In the genomic region with DNA sequence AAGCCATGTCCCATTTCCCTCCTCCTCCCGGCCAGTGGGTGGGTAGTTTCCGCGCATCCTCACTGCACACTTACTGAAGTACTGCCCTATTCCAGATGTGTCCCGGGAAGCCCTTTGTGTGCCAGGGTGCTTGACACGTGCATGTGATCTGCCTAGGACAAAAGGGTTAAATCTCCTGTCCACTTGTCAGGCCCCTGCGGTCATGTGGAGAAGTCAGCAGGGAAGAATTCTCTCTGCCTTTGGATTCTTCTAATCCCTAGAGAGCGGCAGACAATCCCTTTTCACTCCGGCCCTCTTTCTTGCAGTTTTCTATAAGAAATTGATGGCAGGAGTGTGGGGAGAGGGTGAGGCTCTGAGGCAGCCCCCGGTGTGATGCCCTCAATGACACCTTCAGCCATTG, we compare ENCODE assay signal across 2 cellular contexts.
TF ChIP-seq lines count a peak whose summit lies in the region.

No MANE protein-coding gene starts in this region.

TF ChIP-seq in H1, 55 proteins besides CTCF, POLR2A, EP300 and RAD21:
- no peak for TF ChIP-seq CBX8 (IDR thresholded peaks at IDR 0.05; ENCODE audit: borderline replicate concordance, low read depth, low read length)
- no peak for TF ChIP-seq TBP (IDR thresholded peaks at IDR 0.05; ENCODE audit: low read depth, low read length)
- TF ChIP-seq NANOG (IDR thresholded peaks at IDR 0.05; ENCODE audit: insufficient read depth, low read depth, low read length, poor library complexity, severe bottlenecking) = peak; percentile 8
- no peak for TF ChIP-seq PHF8 (conservative IDR thresholded peaks at IDR 0.05; ENCODE audit: low read depth, low read length)
- no peak for TF ChIP-seq HDAC2 (IDR thresholded peaks at IDR 0.05; ENCODE audit: borderline replicate concordance in 1 of 2, low read depth in 2 of 2, low read length in 2 of 2)
- no peak for TF ChIP-seq KDM4A (IDR thresholded peaks at IDR 0.05; ENCODE audit: low read depth, low read length, severe bottlenecking)
- TF ChIP-seq KDM1A (IDR thresholded peaks at IDR 0.05; ENCODE audit: borderline replicate concordance, low read length) = no peak
- TF ChIP-seq, protein P1, sequence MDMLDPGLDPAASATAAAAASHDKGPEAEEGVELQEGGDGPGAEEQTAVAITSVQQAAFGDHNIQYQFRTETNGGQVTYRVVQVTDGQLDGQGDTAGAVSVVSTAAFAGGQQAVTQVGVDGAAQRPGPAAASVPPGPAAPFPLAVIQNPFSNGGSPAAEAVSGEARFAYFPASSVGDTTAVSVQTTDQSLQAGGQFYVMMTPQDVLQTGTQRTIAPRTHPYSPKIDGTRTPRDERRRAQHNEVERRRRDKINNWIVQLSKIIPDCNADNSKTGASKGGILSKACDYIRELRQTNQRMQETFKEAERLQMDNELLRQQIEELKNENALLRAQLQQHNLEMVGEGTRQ (IDR thresholded peaks at IDR 0.05; ENCODE audit: low read length) = no peak
- TF ChIP-seq GABPA (IDR thresholded peaks at IDR 0.05; ENCODE audit: borderline replicate concordance, insufficient read depth, low read length) = no peak
- TF ChIP-seq, protein P2, sequence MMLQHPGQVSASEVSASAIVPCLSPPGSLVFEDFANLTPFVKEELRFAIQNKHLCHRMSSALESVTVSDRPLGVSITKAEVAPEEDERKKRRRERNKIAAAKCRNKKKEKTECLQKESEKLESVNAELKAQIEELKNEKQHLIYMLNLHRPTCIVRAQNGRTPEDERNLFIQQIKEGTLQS (IDR thresholded peaks at IDR 0.05; ENCODE audit: insufficient read depth, low read depth, low read length) = no peak
- TF ChIP-seq YY1 (IDR thresholded peaks at IDR 0.05; ENCODE audit: low read depth, low read length) = no peak
- no peak for TF ChIP-seq SAP30 (IDR thresholded peaks at IDR 0.05; ENCODE audit: insufficient read depth, insufficient replicate concordance, low read length)
- TF ChIP-seq, protein P3, sequence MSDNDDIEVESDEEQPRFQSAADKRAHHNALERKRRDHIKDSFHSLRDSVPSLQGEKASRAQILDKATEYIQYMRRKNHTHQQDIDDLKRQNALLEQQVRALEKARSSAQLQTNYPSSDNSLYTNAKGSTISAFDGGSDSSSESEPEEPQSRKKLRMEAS (IDR thresholded peaks at IDR 0.05) = peak; percentile 77
- no peak for TF ChIP-seq RNF2 (IDR thresholded peaks at IDR 0.05; ENCODE audit: borderline replicate concordance, low read depth, low read length, missing control alignments, poor library complexity, severe bottlenecking)
- no peak for TF ChIP-seq RFX5 (IDR thresholded peaks at IDR 0.05; ENCODE audit: borderline replicate concordance, low read depth, low read length)
- no peak for TF ChIP-seq NRF1 (IDR thresholded peaks at IDR 0.05; ENCODE audit: low read depth, low read length)
- TF ChIP-seq, protein P4, sequence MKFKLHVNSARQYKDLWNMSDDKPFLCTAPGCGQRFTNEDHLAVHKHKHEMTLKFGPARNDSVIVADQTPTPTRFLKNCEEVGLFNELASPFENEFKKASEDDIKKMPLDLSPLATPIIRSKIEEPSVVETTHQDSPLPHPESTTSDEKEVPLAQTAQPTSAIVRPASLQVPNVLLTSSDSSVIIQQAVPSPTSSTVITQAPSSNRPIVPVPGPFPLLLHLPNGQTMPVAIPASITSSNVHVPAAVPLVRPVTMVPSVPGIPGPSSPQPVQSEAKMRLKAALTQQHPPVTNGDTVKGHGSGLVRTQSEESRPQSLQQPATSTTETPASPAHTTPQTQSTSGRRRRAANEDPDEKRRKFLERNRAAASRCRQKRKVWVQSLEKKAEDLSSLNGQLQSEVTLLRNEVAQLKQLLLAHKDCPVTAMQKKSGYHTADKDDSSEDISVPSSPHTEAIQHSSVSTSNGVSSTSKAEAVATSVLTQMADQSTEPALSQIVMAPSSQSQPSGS (IDR thresholded peaks at IDR 0.05; ENCODE audit: low read length) = no peak
- no peak for TF ChIP-seq TAF7 (optimal IDR thresholded peaks at IDR 0.05; ENCODE audit: borderline replicate concordance, low read depth, low read length)
- no peak for TF ChIP-seq EZH2 (IDR thresholded peaks at IDR 0.05; ENCODE audit: low read depth, low read length, severe bottlenecking)
- TF ChIP-seq, protein P5, sequence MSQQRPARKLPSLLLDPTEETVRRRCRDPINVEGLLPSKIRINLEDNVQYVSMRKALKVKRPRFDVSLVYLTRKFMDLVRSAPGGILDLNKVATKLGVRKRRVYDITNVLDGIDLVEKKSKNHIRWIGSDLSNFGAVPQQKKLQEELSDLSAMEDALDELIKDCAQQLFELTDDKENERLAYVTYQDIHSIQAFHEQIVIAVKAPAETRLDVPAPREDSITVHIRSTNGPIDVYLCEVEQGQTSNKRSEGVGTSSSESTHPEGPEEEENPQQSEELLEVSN (IDR thresholded peaks at IDR 0.05) = peak; percentile 12; the same call in 1 of the 2 replicates
- no peak for TF ChIP-seq ZNF274 (IDR thresholded peaks at IDR 0.05; ENCODE audit: borderline replicate concordance, extremely low read depth, low read length)
- no peak for TF ChIP-seq BCL11A (IDR thresholded peaks at IDR 0.05; ENCODE audit: low read depth in 2 of 2, low read length in 2 of 2)
- no peak for TF ChIP-seq CHD2 (IDR thresholded peaks at IDR 0.05; ENCODE audit: low read length)
- TF ChIP-seq SIN3A (conservative IDR thresholded peaks at IDR 0.05 in 1 of 2, IDR thresholded peaks at IDR 0.05 in 1 of 2; ENCODE audit: low read depth in 1 of 2, low read length in 2 of 2) = no peak

TF ChIP-seq in HepG2, 621 proteins besides CTCF, POLR2A, EP300 and RAD21:
- no peak for TF ChIP-seq CENPX (CRISPR knock-in tag; IDR thresholded peaks at IDR 0.05)
- TF ChIP-seq RBAK (CRISPR knock-in tag; IDR thresholded peaks at IDR 0.05) = no peak
- TF ChIP-seq ZNF709 (CRISPR knock-in tag; IDR thresholded peaks at IDR 0.05) = no peak
- TF ChIP-seq ZNF562 (CRISPR knock-in tag; IDR thresholded peaks at IDR 0.05; ENCODE audit: borderline replicate concordance) = no peak
- TF ChIP-seq CREM (IDR thresholded peaks at IDR 0.05) = no peak
- no peak for TF ChIP-seq CREM (CRISPR knock-in tag; IDR thresholded peaks at IDR 0.05)
- no peak for TF ChIP-seq KLF11 (CRISPR knock-in tag; IDR thresholded peaks at IDR 0.05)
- no peak for TF ChIP-seq ZNF232 (CRISPR knock-in tag; IDR thresholded peaks at IDR 0.05; ENCODE audit: borderline replicate concordance)
- no peak for TF ChIP-seq SP1 (IDR thresholded peaks at IDR 0.05)
- TF ChIP-seq SP1 (CRISPR knock-in tag; IDR thresholded peaks at IDR 0.05) = no peak
- TF ChIP-seq ONECUT2 (CRISPR knock-in tag; IDR thresholded peaks at IDR 0.05) = no peak
- no peak for TF ChIP-seq SSRP1 (CRISPR knock-in tag; IDR thresholded peaks at IDR 0.05)
- no peak for TF ChIP-seq KDM5A (IDR thresholded peaks at IDR 0.05; ENCODE audit: borderline replicate concordance, low read length)
- TF ChIP-seq SMARCC2 (IDR thresholded peaks at IDR 0.05) = no peak
- TF ChIP-seq SMYD3 (CRISPR knock-in tag; IDR thresholded peaks at IDR 0.05) = no peak
- TF ChIP-seq, protein P6, sequence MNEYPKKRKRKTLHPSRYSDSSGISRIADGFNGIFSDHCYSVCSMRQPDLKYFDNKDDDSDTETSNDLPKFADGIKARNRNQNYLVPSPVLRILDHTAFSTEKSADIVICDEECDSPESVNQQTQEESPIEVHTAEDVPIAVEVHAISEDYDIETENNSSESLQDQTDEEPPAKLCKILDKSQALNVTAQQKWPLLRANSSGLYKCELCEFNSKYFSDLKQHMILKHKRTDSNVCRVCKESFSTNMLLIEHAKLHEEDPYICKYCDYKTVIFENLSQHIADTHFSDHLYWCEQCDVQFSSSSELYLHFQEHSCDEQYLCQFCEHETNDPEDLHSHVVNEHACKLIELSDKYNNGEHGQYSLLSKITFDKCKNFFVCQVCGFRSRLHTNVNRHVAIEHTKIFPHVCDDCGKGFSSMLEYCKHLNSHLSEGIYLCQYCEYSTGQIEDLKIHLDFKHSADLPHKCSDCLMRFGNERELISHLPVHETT (CRISPR knock-in tag; conservative IDR thresholded peaks at IDR 0.05) = no peak
- TF ChIP-seq, protein P7, sequence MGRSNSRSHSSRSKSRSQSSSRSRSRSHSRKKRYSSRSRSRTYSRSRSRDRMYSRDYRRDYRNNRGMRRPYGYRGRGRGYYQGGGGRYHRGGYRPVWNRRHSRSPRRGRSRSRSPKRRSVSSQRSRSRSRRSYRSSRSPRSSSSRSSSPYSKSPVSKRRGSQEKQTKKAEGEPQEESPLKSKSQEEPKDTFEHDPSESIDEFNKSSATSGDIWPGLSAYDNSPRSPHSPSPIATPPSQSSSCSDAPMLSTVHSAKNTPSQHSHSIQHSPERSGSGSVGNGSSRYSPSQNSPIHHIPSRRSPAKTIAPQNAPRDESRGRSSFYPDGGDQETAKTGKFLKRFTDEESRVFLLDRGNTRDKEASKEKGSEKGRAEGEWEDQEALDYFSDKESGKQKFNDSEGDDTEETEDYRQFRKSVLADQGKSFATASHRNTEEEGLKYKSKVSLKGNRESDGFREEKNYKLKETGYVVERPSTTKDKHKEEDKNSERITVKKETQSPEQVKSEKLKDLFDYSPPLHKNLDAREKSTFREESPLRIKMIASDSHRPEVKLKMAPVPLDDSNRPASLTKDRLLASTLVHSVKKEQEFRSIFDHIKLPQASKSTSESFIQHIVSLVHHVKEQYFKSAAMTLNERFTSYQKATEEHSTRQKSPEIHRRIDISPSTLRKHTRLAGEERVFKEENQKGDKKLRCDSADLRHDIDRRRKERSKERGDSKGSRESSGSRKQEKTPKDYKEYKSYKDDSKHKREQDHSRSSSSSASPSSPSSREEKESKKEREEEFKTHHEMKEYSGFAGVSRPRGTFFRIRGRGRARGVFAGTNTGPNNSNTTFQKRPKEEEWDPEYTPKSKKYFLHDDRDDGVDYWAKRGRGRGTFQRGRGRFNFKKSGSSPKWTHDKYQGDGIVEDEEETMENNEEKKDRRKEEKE (IDR thresholded peaks at IDR 0.05) = no peak
- TF ChIP-seq DNMT3B (CRISPR knock-in tag; conservative IDR thresholded peaks at IDR 0.05) = no peak
- TF ChIP-seq NR3C1 (CRISPR knock-in tag; IDR thresholded peaks at IDR 0.05) = no peak
- TF ChIP-seq CCDC6 (CRISPR knock-in tag; IDR thresholded peaks at IDR 0.05) = no peak
- no peak for TF ChIP-seq ZNF143 (CRISPR knock-in tag; IDR thresholded peaks at IDR 0.05)
- no peak for TF ChIP-seq ZNF703 (CRISPR knock-in tag; IDR thresholded peaks at IDR 0.05; ENCODE audit: borderline replicate concordance)
